Comparison of ENCODE assay signal across 1 cellular context in the genomic region with DNA sequence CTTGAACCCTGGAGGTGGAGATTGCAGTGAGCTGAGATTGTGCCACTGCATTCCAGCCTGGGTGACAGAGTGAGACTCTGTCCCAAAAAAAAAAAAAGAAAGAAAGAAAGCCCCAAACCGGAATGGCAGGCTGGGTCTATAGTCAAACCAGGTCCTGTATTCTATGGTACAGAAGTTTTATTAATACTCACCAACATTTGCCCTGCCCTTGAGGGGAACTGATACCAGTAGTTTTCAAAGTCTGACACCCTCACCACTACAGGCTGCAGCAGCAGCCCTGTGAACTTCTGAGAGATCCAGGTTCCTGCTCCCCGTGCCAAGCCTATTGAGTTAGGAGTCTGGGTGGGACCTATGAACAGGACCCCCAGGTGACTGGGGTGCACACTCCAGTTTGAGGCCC.
TF ChIP-seq lines count a peak whose summit lies in the region.

No MANE protein-coding gene starts in this region.

TF ChIP-seq in HCT116, 20 proteins besides CTCF, POLR2A, EP300 and RAD21 (continued from another document):
- TF ChIP-seq POLR2AphosphoS5 (IDR thresholded peaks at IDR 0.05; ENCODE audit: low read depth, low read length) (no peak), CBX3 (IDR thresholded peaks at IDR 0.05; ENCODE audit: low read depth) (no peak), SIN3A (IDR thresholded peaks at IDR 0.05; ENCODE audit: low read depth) (no peak), ZFX (IDR thresholded peaks at IDR 0.05) (no peak), FOSL1 (IDR thresholded peaks at IDR 0.05; ENCODE audit: low read depth) (no peak), ZNF274 (IDR thresholded peaks at IDR 0.05; ENCODE audit: low read depth, low read length) (no peak), JUND (IDR thresholded peaks at IDR 0.05) (no peak)
- TF ChIP-seq, protein P1, sequence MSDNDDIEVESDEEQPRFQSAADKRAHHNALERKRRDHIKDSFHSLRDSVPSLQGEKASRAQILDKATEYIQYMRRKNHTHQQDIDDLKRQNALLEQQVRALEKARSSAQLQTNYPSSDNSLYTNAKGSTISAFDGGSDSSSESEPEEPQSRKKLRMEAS (IDR thresholded peaks at IDR 0.05) = no peak
